9 cellular contexts compared by ENCODE assay signal in genomic region chr9:12403721-12404120, GRCh38.
"Had no signal": no experiment of that assay in that cellular context is flagged by ENCODE, and none has a peak within 500 bp of the region (broad histone marks: within the 10 kb centered on the region; RNA-seq: fewer than 3 reads in every experiment).

No MANE protein-coding gene starts in this region.

- H3K27ac ChIP-seq: GM23248 had no signal

- H3K27ac Mint-ChIP-seq: GM23338, H9, HFFc6 had no signal

- H3K4me1 Mint-ChIP-seq: GM23338 had no signal

- H2AFZ ChIP-seq: GM23248, GM23338 had no signal

- H3K9me3 ChIP-seq: HAP-1 had no signal

- H3K4me3 Mint-ChIP-seq: GM23338, H9, HFFc6 had no signal

- DNase-seq: GM23248, GOT3, H7, H9, HCEC 1CT, HFFc6 had no signal

- H3K4me3 ChIP-seq: GM23248, GM23338, HAP-1 had no signal

- H3K4me1 ChIP-seq: HAP-1 had no signal

- H3K4me2 ChIP-seq: GM23338 had no signal

- H3K36me3 ChIP-seq: HAP-1 had no signal

- H3K9ac ChIP-seq: GM23248 had no signal

- H3K9me3 Mint-ChIP-seq: GM23338, H9 had no signal

- ATAC-seq: GM23338, HCT116 had no signal
